Comparison of ENCODE assay signal across 1 cellular context in the genomic region with DNA sequence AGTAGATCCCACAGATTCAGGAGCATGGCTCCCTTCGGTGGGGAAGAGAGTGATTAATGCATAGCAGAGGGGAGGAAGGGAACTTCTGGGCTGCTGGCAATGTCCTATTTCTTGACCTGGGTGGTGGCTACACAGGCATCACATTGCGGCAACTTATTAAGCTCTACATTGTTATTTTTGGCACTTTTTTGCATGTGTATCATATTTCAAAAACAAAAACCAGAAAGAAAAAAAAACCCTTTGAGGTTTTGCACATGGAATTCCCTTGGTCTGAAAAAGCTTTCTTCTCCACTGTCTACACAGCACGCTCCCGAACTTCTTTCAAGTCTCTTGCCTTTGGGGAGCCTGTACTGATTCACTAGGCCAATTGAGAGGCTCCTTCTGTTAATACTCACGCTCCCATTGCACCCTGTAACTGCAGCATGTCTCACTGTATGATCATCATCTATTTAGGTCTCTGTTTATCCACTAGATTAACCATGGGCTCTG.
TF ChIP-seq lines count a peak whose summit lies in the region.

No MANE protein-coding gene starts in this region.

TF ChIP-seq in HEK293, 187 proteins besides CTCF, POLR2A, EP300 and RAD21 (continued from another document):
- TF ChIP-seq, protein P1, sequence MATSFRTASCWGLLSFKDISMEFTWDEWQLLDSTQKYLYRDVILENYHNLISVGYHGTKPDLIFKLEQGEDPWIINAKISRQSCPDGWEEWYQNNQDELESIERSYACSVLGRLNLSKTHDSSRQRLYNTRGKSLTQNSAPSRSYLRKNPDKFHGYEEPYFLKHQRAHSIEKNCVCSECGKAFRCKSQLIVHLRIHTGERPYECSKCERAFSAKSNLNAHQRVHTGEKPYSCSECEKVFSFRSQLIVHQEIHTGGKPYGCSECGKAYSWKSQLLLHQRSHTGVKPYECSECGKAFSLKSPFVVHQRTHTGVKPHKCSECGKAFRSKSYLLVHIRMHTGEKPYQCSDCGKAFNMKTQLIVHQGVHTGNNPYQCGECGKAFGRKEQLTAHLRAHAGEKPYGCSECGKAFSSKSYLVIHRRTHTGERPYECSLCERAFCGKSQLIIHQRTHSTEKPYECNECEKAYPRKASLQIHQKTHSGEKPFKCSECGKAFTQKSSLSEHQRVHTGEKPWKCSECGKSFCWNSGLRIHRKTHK (tag by site-specific recombination; IDR thresholded peaks at IDR 0.05) = no peak
- TF ChIP-seq, protein P2, sequence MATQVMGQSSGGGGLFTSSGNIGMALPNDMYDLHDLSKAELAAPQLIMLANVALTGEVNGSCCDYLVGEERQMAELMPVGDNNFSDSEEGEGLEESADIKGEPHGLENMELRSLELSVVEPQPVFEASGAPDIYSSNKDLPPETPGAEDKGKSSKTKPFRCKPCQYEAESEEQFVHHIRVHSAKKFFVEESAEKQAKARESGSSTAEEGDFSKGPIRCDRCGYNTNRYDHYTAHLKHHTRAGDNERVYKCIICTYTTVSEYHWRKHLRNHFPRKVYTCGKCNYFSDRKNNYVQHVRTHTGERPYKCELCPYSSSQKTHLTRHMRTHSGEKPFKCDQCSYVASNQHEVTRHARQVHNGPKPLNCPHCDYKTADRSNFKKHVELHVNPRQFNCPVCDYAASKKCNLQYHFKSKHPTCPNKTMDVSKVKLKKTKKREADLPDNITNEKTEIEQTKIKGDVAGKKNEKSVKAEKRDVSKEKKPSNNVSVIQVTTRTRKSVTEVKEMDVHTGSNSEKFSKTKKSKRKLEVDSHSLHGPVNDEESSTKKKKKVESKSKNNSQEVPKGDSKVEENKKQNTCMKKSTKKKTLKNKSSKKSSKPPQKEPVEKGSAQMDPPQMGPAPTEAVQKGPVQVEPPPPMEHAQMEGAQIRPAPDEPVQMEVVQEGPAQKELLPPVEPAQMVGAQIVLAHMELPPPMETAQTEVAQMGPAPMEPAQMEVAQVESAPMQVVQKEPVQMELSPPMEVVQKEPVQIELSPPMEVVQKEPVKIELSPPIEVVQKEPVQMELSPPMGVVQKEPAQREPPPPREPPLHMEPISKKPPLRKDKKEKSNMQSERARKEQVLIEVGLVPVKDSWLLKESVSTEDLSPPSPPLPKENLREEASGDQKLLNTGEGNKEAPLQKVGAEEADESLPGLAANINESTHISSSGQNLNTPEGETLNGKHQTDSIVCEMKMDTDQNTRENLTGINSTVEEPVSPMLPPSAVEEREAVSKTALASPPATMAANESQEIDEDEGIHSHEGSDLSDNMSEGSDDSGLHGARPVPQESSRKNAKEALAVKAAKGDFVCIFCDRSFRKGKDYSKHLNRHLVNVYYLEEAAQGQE (tag by site-specific recombination; IDR thresholded peaks at IDR 0.05) = no peak
